9 cellular contexts compared by ENCODE assay signal in genomic region chr9:12819436-12820185, GRCh38.
DNase-seq lines count a peak whose midpoint lies in the region; ATAC-seq and TF ChIP-seq lines count a peak whose summit lies in the region.
"Had no signal": no experiment of that assay in that cellular context is flagged by ENCODE, and none has a peak within 500 bp of the region (broad histone marks: within the 10 kb centered on the region; RNA-seq: fewer than 3 reads in every experiment).

No MANE protein-coding gene starts in this region.

- no peaks in the 10 kb centered on the region for H3F3A ChIP-seq in DOHH2 (ENCODE audit: control insufficient read depth, insufficient read depth)

- POLR2A ChIA-PET in HEK293T (lab: Yijun Ruan, JAX), result no interaction called here

- no peaks in the 10 kb centered on the region for H4K20me1 ChIP-seq in DOHH2 (ENCODE audit: control insufficient read depth, insufficient read depth, low read depth, low read length)

- H3K36me3 ChIP-seq in DOHH2 (ENCODE audit: control insufficient read depth, low read length), result no peaks in the 10 kb centered on the region

- no peaks in the 10 kb centered on the region for H3K9me2 ChIP-seq in DOHH2 (replicated peaks; ENCODE audit: control insufficient read depth, low read length)

- no peaks in the 10 kb centered on the region for H3K27me3 ChIP-seq in DOHH2 (ENCODE audit: control insufficient read depth, low read length)

- CTCF ChIA-PET in HEK293T (lab: Yijun Ruan, JAX), result interaction anchor here (0.5 to 0.7 kb wide), 3 partner anchors 9 to 36 kb away, joined by 3 read pairs; no protein-coding TSS in a partner anchor

- H3K9me3 ChIP-seq in DOHH2 (ENCODE audit: control insufficient read depth, insufficient read depth, low read length), result no peaks in the 10 kb centered on the region

- no peaks in the 10 kb centered on the region for H3K79me2 ChIP-seq in DOHH2 (ENCODE audit: control insufficient read depth, low read length)

- DNase-seq in HEK293T (ENCODE audit: extremely low spot score) (peak; percentile 20), RPMI8226 (peak; percentile 55), islet precursor cell (peak; percentile 54), Kasumi-1 (lab: John Stamatoyannopoulos, UW) (no peak), NCI-H2081 (lab: John Stamatoyannopoulos, UW) (no peak), NCI-H2196 (lab: John Stamatoyannopoulos, UW; ENCODE audit: unreplicated experiment) (no peak)

- no peak overlapping the region for H3K4me2 ChIP-seq in DOHH2 (ENCODE audit: low read length)

- H3K4me3 ChIP-seq in DOHH2 (ENCODE audit: low read length), result no peak overlapping the region

- H3K27ac ChIP-seq in DOHH2 (ENCODE audit: low read depth, low read length), result no peak overlapping the region
- H3K27ac ChIP-seq: HL-60 had no signal

- H3K4me1 ChIP-seq in DOHH2 (ENCODE audit: control insufficient read depth, low read length), result no peaks in the 10 kb centered on the region

- ATAC-seq in HG02763 (IDR thresholded peaks at IDR 0.05; ENCODE audit: unreplicated experiment), result no peak

- peak; percentile 58 for TF ChIP-seq CTCF in DOHH2 (IDR thresholded peaks at IDR 0.05; ENCODE audit: low read depth, low read length, poor library complexity, severe bottlenecking)

TF ChIP-seq in HEK293T, 16 proteins besides CTCF, POLR2A, EP300 and RAD21:
- TF ChIP-seq FOXA1 (IDR thresholded peaks at IDR 0.05) (no peak), ELF4 (IDR thresholded peaks at IDR 0.05) (no peak), LEF1 (IDR thresholded peaks at IDR 0.05; ENCODE audit: borderline replicate concordance) (no peak), PKNOX1 (IDR thresholded peaks at IDR 0.05) (no peak), FOXM1 (IDR thresholded peaks at IDR 0.05; ENCODE audit: borderline replicate concordance) (no peak), HDGF (IDR thresholded peaks at IDR 0.05; ENCODE audit: borderline replicate concordance) (no peak), NFRKB (IDR thresholded peaks at IDR 0.05) (no peak), SUZ12 (IDR thresholded peaks at IDR 0.05) (no peak)
TF ChIP-seq in HEK293T: peak in this region for 0.

Comparison
In these comparisons a context has a peak if more than half of its experiments do, and no peak if none do; other contexts are left out.
1. DNase-seq: peak in HEK293T (single experiment), RPMI8226 (single experiment) and islet precursor cell (single experiment); none in Kasumi-1 (0 of 2), NCI-H2081 (0 of 2) and NCI-H2196 (single experiment).